9 cellular contexts compared by ENCODE assay signal in genomic region chr12:111438501-111438900, GRCh38. TPM values are rescaled to one million over a fixed set of nuclear protein-coding genes. Genes with fewer than 3 reads are reported as not detected.
DNase-seq lines count a peak whose midpoint lies in the region; ATAC-seq and TF ChIP-seq lines count a peak whose summit lies in the region.
"Had no signal": no experiment of that assay in that cellular context is flagged by ENCODE, and none has a peak within 500 bp of the region (broad histone marks: within the 10 kb centered on the region; RNA-seq: fewer than 3 reads in every experiment).

No MANE protein-coding gene starts in this region.

- H3K23ac ChIP-seq in neuronal stem cell (ENCODE audit: low read depth, low read length, poor library complexity): peak overlapping the region; percentile 5

- no CpG with 5 or more reads among the region's 10 CpGs for WGBS in neuronal stem cell (ENCODE audit: extremely low coverage in 2 of 2, insufficient read length in 2 of 2, insufficient replicate concordance in 1 of 2), 2 donors

- no peak overlapping the region for H2AFZ ChIP-seq in neuronal stem cell (ENCODE audit: low read length)

- no peak overlapping the region for H2BK5ac ChIP-seq in neuronal stem cell (ENCODE audit: low read length)

- H3K27me3 ChIP-seq in BE2C: no peaks in the 10 kb centered on the region
- no peaks in the 10 kb centered on the region for H3K27me3 ChIP-seq in dorsolateral prefrontal cortex
- no peaks in the 10 kb centered on the region for H3K27me3 ChIP-seq in neuronal stem cell (ENCODE audit: control insufficient read depth in 3 of 3, insufficient read depth in 3 of 3, low read depth in 1 of 3, low read length in 3 of 3)
- H3K27me3 ChIP-seq: cardiac muscle cell had no signal

- CTCF ChIA-PET in activated B cell treated with CpG ODN at 0.5 μM for 24 hours (lab: Charles Lee): interaction anchor here (0.9 to 1.8 kb wide), 3 partner anchors 13 to 42 kb away, joined by 3 to 13 read pairs (median 7); no protein-coding TSS in a partner anchor

- H4K8ac ChIP-seq in neuronal stem cell (ENCODE audit: low read depth, low read length): peak overlapping the region; percentile 19

- peak overlapping the region; percentile 65 for H3K9ac ChIP-seq in neuronal stem cell (ENCODE audit: low read depth, low read length, poor library complexity)

- ATAC-seq in activated B cell treated with CpG ODN at 0.5 μM for 24 hours (ENCODE audit: low read depth): no peak
- no peak for ATAC-seq in GM19328 (IDR thresholded peaks at IDR 0.05; ENCODE audit: unreplicated experiment)
- ATAC-seq in sciatic nerve: no peak

- H4K91ac ChIP-seq in neuronal stem cell (ENCODE audit: low read depth, low read length, poor library complexity): no peak overlapping the region

- peak overlapping the region; percentile 75 for H3K27ac Mint-ChIP-seq in activated B cell treated with CpG ODN at 0.5 μM for 24 hours

- peaks cover 11% of the 10 kb centered on the region; the same call in 1 of the 2 replicates for H3K4me1 ChIP-seq in BE2C
- H3K4me1 ChIP-seq in neuronal stem cell (ENCODE audit: control insufficient read depth in 2 of 2, insufficient read depth in 1 of 2, low read depth in 1 of 2, low read length in 2 of 2): peaks cover 0 to 7% of the 10 kb centered on the region in 2 donors

- peak overlapping the region; percentile 80 for H3K18ac ChIP-seq in neuronal stem cell (ENCODE audit: low read length)

- POLR2A ChIA-PET in activated B cell treated with CpG ODN at 0.5 μM for 24 hours (lab: Charles Lee): interaction anchor here (0.6 to 4.2 kb wide), 7 partner anchors 9 to 1360 kb away, joined by 3 to 22 read pairs (median 4); no protein-coding TSS in a partner anchor

- H2BK120ac ChIP-seq in neuronal stem cell (ENCODE audit: low read depth, low read length): no peak overlapping the region

- H3K4me1 Mint-ChIP-seq in activated B cell treated with CpG ODN at 0.5 μM for 24 hours: peaks cover 91% of the 10 kb centered on the region

- DNase-seq in BE2C (peak; percentile 58), LHCN-M2 (ENCODE audit: low read depth) (peak; percentile 79), activated B cell treated with CpG ODN at 0.5 μM for 24 hours (no peak), dorsolateral prefrontal cortex (peak in 2 of 10 donors; percentile 34 to 72), neuronal stem cell (ENCODE audit: low spot score) (no peak), sciatic nerve (ENCODE audit: low spot score) (no peak), NCI-H187 (lab: John Stamatoyannopoulos, UW) (no peak)

- peak overlapping the region; percentile 6 for H2AK5ac ChIP-seq in neuronal stem cell (ENCODE audit: low read depth, low read length)

- peaks cover 34% of the 10 kb centered on the region for H3K36me3 Mint-ChIP-seq in activated B cell treated with CpG ODN at 0.5 μM for 24 hours (ENCODE audit: low read depth)

- peak overlapping the region in 53 of 59 donors; percentile 3 to 86 (median 69) for H3K27ac ChIP-seq in dorsolateral prefrontal cortex
- H3K27ac ChIP-seq in neuronal stem cell (replicated peaks; ENCODE audit: low read length): no peak overlapping the region
- H3K27ac ChIP-seq: cardiac muscle cell had no signal

- no peak overlapping the region for H3K4ac ChIP-seq in neuronal stem cell (ENCODE audit: low read length)

- no peak overlapping the region for H2BK15ac ChIP-seq in neuronal stem cell (ENCODE audit: low read length)

- no peak overlapping the region for H3K4me2 ChIP-seq in neuronal stem cell (ENCODE audit: insufficient read depth, low read length, poor library complexity, severe bottlenecking)

- H2BK12ac ChIP-seq in neuronal stem cell (ENCODE audit: low read length): no peak overlapping the region

- no peaks in the 10 kb centered on the region for H3K9me3 Mint-ChIP-seq in activated B cell treated with CpG ODN at 0.5 μM for 24 hours

- H3K36me3 ChIP-seq in BE2C (peaks cover 8% of the 10 kb centered on the region), neuronal stem cell (replicated peaks in 1 of 2; ENCODE audit: control insufficient read depth in 2 of 2, insufficient read depth in 2 of 2, low read length in 2 of 2) (peaks cover 6 to 22% of the 10 kb centered on the region in 2 donors)

- peak overlapping the region; percentile 47 for H3K4me3 Mint-ChIP-seq in activated B cell treated with CpG ODN at 0.5 μM for 24 hours

- no peaks in the 10 kb centered on the region for H3K27me3 Mint-ChIP-seq in activated B cell treated with CpG ODN at 0.5 μM for 24 hours

- intact Hi-C loops in activated B cell treated with CpG ODN at 0.5 μM for 24 hours (cut with micrococcal nuclease): no loop called here
- intact Hi-C loops in dorsolateral prefrontal cortex (cut with DNase I): no loop called here
- intact Hi-C loops in sciatic nerve (cut with DNase I): no loop called here

- H3K9me3 ChIP-seq in BE2C (no peaks in the 10 kb centered on the region), neuronal stem cell (replicated peaks in 1 of 2; ENCODE audit: control insufficient read depth in 2 of 2, insufficient read depth in 1 of 2, low read depth in 1 of 2, low read length in 2 of 2) (no peaks in the 10 kb centered on the region)

- H3K4me3 ChIP-seq in BE2C (ENCODE audit: low read depth, low read length) (no peak overlapping the region), dorsolateral prefrontal cortex (no peak overlapping the region), neuronal stem cell (ENCODE audit: low read length in 2 of 2) (no peak overlapping the region)
- H3K4me3 ChIP-seq: cardiac muscle cell had no signal

- H3K79me1 ChIP-seq in neuronal stem cell (ENCODE audit: low read depth, low read length): peaks cover 7% of the 10 kb centered on the region

- no peak overlapping the region for H3K14ac ChIP-seq in neuronal stem cell (ENCODE audit: low read length)

- TF ChIP-seq CTCF in BE2C (IDR thresholded peaks at IDR 0.05; ENCODE audit: low read depth, low read length) (no peak), activated B cell treated with CpG ODN at 0.5 μM for 24 hours (IDR thresholded peaks at IDR 0.05) (no peak), dorsolateral prefrontal cortex (IDR thresholded peaks at IDR 0.05 in 54 of 56, conservative IDR thresholded peaks at IDR 0.05 in 2 of 56; ENCODE audit: low read depth in 1 of 56, partially characterized antibody in 56 of 56) (no peak)

RNA-seq across cellular contexts. Expression of gene SH2B3, which starts 32.8 kb away (rescaled TPM):
- polyA plus RNA-seq in BE2C (2012; ENCODE audit: insufficient read depth, insufficient read length, low read depth): 42.9 TPM
- total RNA-seq in LHCN-M2 (2014; rRNA removed): 120 and 124 TPM in 2 replicates
- polyA plus RNA-seq in LHCN-M2 (2012): 25.1 TPM
- 46.7 and 50.7 TPM in 2 replicates for total RNA-seq in activated B cell treated with CpG ODN at 0.5 μM for 24 hours
- 10 to 100 TPM in 116 of 120 experiments, 1 to 10 TPM in 4; 8.5 to 28.7 (median 14.8) TPM for total RNA-seq in dorsolateral prefrontal cortex
- 6.5 TPM for polyA plus RNA-seq in neuronal stem cell (2013, experiment 1 of 2)
- 6.3 TPM for polyA plus RNA-seq in neuronal stem cell (2013, experiment 2 of 2)
- total RNA-seq in sciatic nerve: 27.5 TPM

Comparison
In these comparisons a context has a peak if more than half of its experiments do, and no peak if none do; other contexts are left out.
1. DNase-seq: peak in BE2C (single experiment) and LHCN-M2 (single experiment); none in activated B cell treated with CpG ODN at 0.5 μM for 24 hours (single experiment), neuronal stem cell (single experiment), sciatic nerve (single experiment) and NCI-H187 (0 of 2).